ENCODE assay signal across 14 cellular contexts in genomic region chr3:110816008-110816407, GRCh38.
DNase-seq lines count a peak whose midpoint lies in the region; ATAC-seq, FAIRE-seq and TF ChIP-seq lines count a peak whose summit lies in the region.
"Had no signal": no experiment of that assay in that cellular context is flagged by ENCODE, and none has a peak within 500 bp of the region (broad histone marks: within the 10 kb centered on the region; RNA-seq: fewer than 3 reads in every experiment).

No MANE protein-coding gene starts in this region.

- no peak overlapping the region for H3K4me3 ChIP-seq in GM23338

- H3K36me3 Mint-ChIP-seq in GM23338 (ENCODE audit: low read depth), result peaks cover 4% of the 10 kb centered on the region; the same call in 1 of the 3 replicates

- H3K4me2 ChIP-seq in GM23338, result no peak overlapping the region

- no peaks in the 10 kb centered on the region for H3K4me1 Mint-ChIP-seq in GM23338
- H3K4me1 Mint-ChIP-seq: activated B cell treated with CpG ODN at 0.5 μM for 24 hours had no signal

- no peak for FAIRE-seq in GM12891 (lab: Jason Lieb, UNC)

- H3K27me3 ChIP-seq in GM23338 (ENCODE audit: insufficient read depth), result no peaks in the 10 kb centered on the region

- H3K27me3 Mint-ChIP-seq in GM23338 (ENCODE audit: insufficient read depth, low read depth, poor library complexity), result no peaks in the 10 kb centered on the region
- H3K27me3 Mint-ChIP-seq: activated B cell treated with CpG ODN at 0.5 μM for 24 hours had no signal

- no peaks in the 10 kb centered on the region for H4K20me1 ChIP-seq in GM23338 (replicated peaks; ENCODE audit: insufficient read depth)

- no peaks in the 10 kb centered on the region for H3K4me1 ChIP-seq in GM23338 (ENCODE audit: insufficient read depth)

- no peak for TF ChIP-seq CTCF in GM23338 (conservative IDR thresholded peaks at IDR 0.05; ENCODE audit: low read depth in 2 of 2)

- H3K36me3 ChIP-seq in GM23338 (ENCODE audit: insufficient read depth), result no peaks in the 10 kb centered on the region

- no peak for TF ChIP-seq POLR2A in GM12891 (IDR thresholded peaks at IDR 0.05; ENCODE audit: low read depth, low read length)

- no peak overlapping the region for H2AFZ ChIP-seq in GM23338

- H3K27ac ChIP-seq in GM23338 (ENCODE audit: low read depth), result no peak overlapping the region
- H3K27ac ChIP-seq: HL-60 had no signal

- H3K27ac Mint-ChIP-seq in GM23338, result no peak overlapping the region
- H3K27ac Mint-ChIP-seq: activated B cell treated with CpG ODN at 0.5 μM for 24 hours; activated T-cell treated with anti-CD3 and anti-CD28 coated beads, Interleukin-2, amount 50 U/mL, for 72 hours had no signal

- peak; percentile 37 for DNase-seq in M059J (ENCODE audit: low read depth)
- DNase-seq in AML-193 (lab: John Stamatoyannopoulos, UW), result no peak
- no peak for DNase-seq in GM12891 (ENCODE audit: insufficient read length, low spot score)
- no peak for DNase-seq in GM23338 (ENCODE audit: low spot score)
- DNase-seq in activated CD4-positive, alpha-beta T cell treated with anti-CD3 and anti-CD28 coated beads for 48 hours, result no peak
- DNase-seq: activated B cell treated with CpG ODN at 0.5 μM for 24 hours; activated T-cell treated with anti-CD3 and anti-CD28 coated beads, Interleukin-2, amount 50 U/mL, for 72 hours; amniotic stem cell; stimulated activated CD4-positive, alpha-beta T cell treated with anti-CD3 and anti-CD28 coated beads, Interleukin-4, amount 100 ng/mL, for 1 hour; stimulated activated naive CD4-positive, alpha-beta T cell had no signal

- H3F3A ChIP-seq in GM23338 (replicated peaks; ENCODE audit: low read depth), result no peaks in the 10 kb centered on the region

- H3K9me3 Mint-ChIP-seq in GM23338, result peaks cover 2% of the 10 kb centered on the region; the same call in 1 of the 3 replicates
- H3K9me3 Mint-ChIP-seq: activated B cell treated with CpG ODN at 0.5 μM for 24 hours; activated T-cell treated with anti-CD3 and anti-CD28 coated beads, Interleukin-2, amount 50 U/mL, for 72 hours had no signal

- H3K79me2 ChIP-seq in GM23338 (replicated peaks; ENCODE audit: insufficient read depth), result no peaks in the 10 kb centered on the region

- ATAC-seq in GM18498 (IDR thresholded peaks at IDR 0.05; ENCODE audit: unreplicated experiment), result peak; percentile 57
- ATAC-seq in GM19455 (IDR thresholded peaks at IDR 0.05; ENCODE audit: unreplicated experiment), result peak; percentile 40
- ATAC-seq in HG02943 (IDR thresholded peaks at IDR 0.05; ENCODE audit: low read depth, unreplicated experiment), result peak; percentile 64
- no peak for ATAC-seq in GM23338
- ATAC-seq: activated T-cell treated with anti-CD3 and anti-CD28 coated beads, Interleukin-2, amount 50 U/mL, for 72 hours had no signal

- no peak overlapping the region for H3K4me3 Mint-ChIP-seq in GM23338
- H3K4me3 Mint-ChIP-seq: activated B cell treated with CpG ODN at 0.5 μM for 24 hours; activated T-cell treated with anti-CD3 and anti-CD28 coated beads, Interleukin-2, amount 50 U/mL, for 72 hours had no signal

- no peaks in the 10 kb centered on the region; the same call in 1 of the 2 replicates for H3K9me2 ChIP-seq in GM23338 (ENCODE audit: insufficient read depth)

TF ChIP-seq in GM12891, 5 proteins besides CTCF, POLR2A, EP300 and RAD21:
- TF ChIP-seq TAF1 (IDR thresholded peaks at IDR 0.05; ENCODE audit: low read depth, low read length), result no peak
- TF ChIP-seq POLR2AphosphoS5 (IDR thresholded peaks at IDR 0.05; ENCODE audit: low read depth, low read length), result no peak
- no peak for TF ChIP-seq POU2F2 (IDR thresholded peaks at IDR 0.05; ENCODE audit: low read depth, low read length)
- TF ChIP-seq PAX5 (IDR thresholded peaks at IDR 0.05; ENCODE audit: insufficient read depth, low read length, severe bottlenecking), result no peak
- no peak for TF ChIP-seq SPI1 (IDR thresholded peaks at IDR 0.05; ENCODE audit: low read depth, low read length)

TF ChIP-seq in GM23338, 12 proteins besides CTCF, POLR2A, EP300 and RAD21:
- no peak for TF ChIP-seq NANOG (IDR thresholded peaks at IDR 0.05; ENCODE audit: borderline replicate concordance)
- TF ChIP-seq ZNF114 (CRISPR knock-in tag; IDR thresholded peaks at IDR 0.05), result no peak
- TF ChIP-seq ETS1 (IDR thresholded peaks at IDR 0.05), result no peak
- no peak for TF ChIP-seq EZH2 (IDR thresholded peaks at IDR 0.05; ENCODE audit: low read depth, unreplicated experiment)
- no peak for TF ChIP-seq POLR2AphosphoS5 (IDR thresholded peaks at IDR 0.05; ENCODE audit: low read depth)
- TF ChIP-seq REST (IDR thresholded peaks at IDR 0.05; ENCODE audit: unreplicated experiment), result no peak
- TF ChIP-seq STAT1 (IDR thresholded peaks at IDR 0.05; ENCODE audit: unreplicated experiment), result no peak
- no peak for TF ChIP-seq ZNF331 (CRISPR knock-in tag; IDR thresholded peaks at IDR 0.05; ENCODE audit: low read depth)
- TF ChIP-seq EZH2phosphoT487 (IDR thresholded peaks at IDR 0.05; ENCODE audit: unreplicated experiment), result no peak
- TF ChIP-seq CREB1 (CRISPR knock-in tag; IDR thresholded peaks at IDR 0.05; ENCODE audit: low read depth), result no peak
